Comparison of ENCODE assay signal across 1 cellular context in the genomic region with DNA sequence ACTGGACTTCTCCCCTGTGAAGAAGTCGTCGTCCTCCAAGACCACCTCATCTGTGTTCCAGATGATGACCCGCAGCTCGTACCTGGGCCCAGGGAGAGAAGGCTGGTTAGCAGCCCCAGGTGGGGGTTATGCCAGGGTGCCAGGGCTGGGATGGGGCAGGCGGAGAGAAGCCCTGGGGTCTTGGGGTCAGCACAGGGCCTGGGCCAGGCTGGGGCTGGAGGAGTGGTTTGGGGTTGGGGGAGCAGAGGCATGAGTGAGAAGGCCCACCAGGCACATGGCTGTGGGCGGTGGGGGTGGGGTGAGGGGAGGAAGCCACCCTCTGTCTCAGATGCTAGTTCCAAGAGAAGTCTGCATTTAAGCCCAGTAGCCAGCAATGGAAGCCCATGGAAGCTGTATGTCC.
TF ChIP-seq lines count a peak whose summit lies in the region.

No MANE protein-coding gene starts in this region.

TF ChIP-seq in HepG2, 621 proteins besides CTCF, POLR2A, EP300 and RAD21:
- TF ChIP-seq JUNB (CRISPR knock-in tag; IDR thresholded peaks at IDR 0.05; ENCODE audit: borderline replicate concordance): no peak
- TF ChIP-seq MIER3 (CRISPR knock-in tag; IDR thresholded peaks at IDR 0.05; ENCODE audit: borderline replicate concordance): no peak
- TF ChIP-seq ZC3H13 (CRISPR knock-in tag; IDR thresholded peaks at IDR 0.05): no peak
- no peak for TF ChIP-seq KDM2A (CRISPR knock-in tag; IDR thresholded peaks at IDR 0.05; ENCODE audit: borderline replicate concordance, low read depth)
TF ChIP-seq in HepG2: peak in this region for 0.
